Comparison of ENCODE assay signal across 32 cellular contexts in genomic region chr11:29075726-29076125, GRCh38.
DNase-seq lines count a peak whose midpoint lies in the region; ATAC-seq, FAIRE-seq and TF ChIP-seq lines count a peak whose summit lies in the region.
"Had no signal": no experiment of that assay in that cellular context is flagged by ENCODE, and none has a peak within 500 bp of the region (broad histone marks: within the 10 kb centered on the region; RNA-seq: fewer than 3 reads in every experiment).

No MANE protein-coding gene starts in this region.

- H2AK9ac ChIP-seq in IMR-90 (replicated peaks; ENCODE audit: low read depth, low read length, poor library complexity), result no peak overlapping the region

- H2BK120ac ChIP-seq in IMR-90 (ENCODE audit: low read depth, low read length), result no peak overlapping the region

- no peaks in the 10 kb centered on the region for H3K79me1 ChIP-seq in IMR-90 (ENCODE audit: low read depth in 1 of 2, low read length in 2 of 2)

- H3K9ac ChIP-seq in IMR-90 (ENCODE audit: low read depth, low read length) (no peak overlapping the region), kidney (ENCODE audit: low read length in 2 of 2) (no peak overlapping the region)
- H3K9ac ChIP-seq: BLaER1; BLaER1 treated with 17β-estradiol and CSF1 and Interleukin-3, amounts not matched to agents 10 nM and 100 nM had no signal

- no peak overlapping the region for H3K56ac ChIP-seq in IMR-90 (ENCODE audit: extremely low read depth, insufficient read depth, low read length)

- no peak overlapping the region for H4K8ac ChIP-seq in IMR-90 (ENCODE audit: low read depth in 2 of 2, low read length in 2 of 2)

- no peak for FAIRE-seq in kidney (lab: Jason Lieb, UNC)
- FAIRE-seq: A204.1, A549, D721Med had no signal

- no peak overlapping the region for H2BK15ac ChIP-seq in IMR-90 (ENCODE audit: low read depth, low read length)

- no peak overlapping the region for H2BK5ac ChIP-seq in IMR-90 (ENCODE audit: low read depth, low read length, poor library complexity, severe bottlenecking)

- TF ChIP-seq RAD21 in IMR-90 (IDR thresholded peaks at IDR 0.05; ENCODE audit: low read length), result no peak

- peak overlapping the region; percentile 28; the same call in 1 of the 2 replicates for H2AK5ac ChIP-seq in IMR-90 (ENCODE audit: low read depth, low read length)

- no peak overlapping the region for H3K23ac ChIP-seq in IMR-90 (ENCODE audit: low read depth, low read length)

- H4K5ac ChIP-seq in IMR-90 (ENCODE audit: low read depth, low read length), result no peak overlapping the region

- H4K20me1 ChIP-seq in IMR-90 (ENCODE audit: insufficient read depth, low read length), result no peaks in the 10 kb centered on the region
- H4K20me1 ChIP-seq: BLaER1; BLaER1 treated with 17β-estradiol and CSF1 and Interleukin-3, amounts not matched to agents 10 nM and 100 nM had no signal

- no TSS peak for BruUV-seq in IMR-90 (replicated peaks; lab: Mats Ljungman, UMichigan)

- H3K4ac ChIP-seq in IMR-90 (ENCODE audit: low read depth, low read length), result no peak overlapping the region

- no peak overlapping the region for H2AFZ ChIP-seq in IMR-90 (replicated peaks; ENCODE audit: low read length, poor library complexity)

- DNase-seq in IMR-90 (no peak), kidney (peak; percentile 27), spleen (peak; percentile 46), middle frontal gyrus (ENCODE audit: extremely low spot score, low spot score) (no peak)
- no peak for DNase-seq in activated CD8-positive, alpha-beta memory T cell treated with anti-CD3 and anti-CD28 coated beads, Interleukin-2, amount 50 U/mL, for 4 hours
- DNase-seq: 8988T; ACHN; AML-193; BE2C; C1 segment of cervical spinal cord; Caco-2; Calu3; CD4-positive, alpha-beta T cell; CD4-positive, CD25-positive, alpha-beta regulatory T cell; CD8-positive, alpha-beta memory T cell; CD8-positive, alpha-beta T cell; COR-L47; DMS 273 treated with DMSO at 0.1 percent for 48 hours; DMS153; DMS53; DMS79; DMS79 treated with DMSO at 0.1 percent for 48 hours; DND-41; EL had no signal

- H3K9me1 ChIP-seq in IMR-90 (ENCODE audit: insufficient read depth, low read length), result no peaks in the 10 kb centered on the region

- TF ChIP-seq CTCF in IMR-90 (conservative IDR thresholded peaks at IDR 0.05; ENCODE audit: low read depth, low read length) (no peak), kidney (IDR thresholded peaks at IDR 0.05; ENCODE audit: borderline replicate concordance, extremely low read depth, insufficient read depth) (no peak), spleen (IDR thresholded peaks at IDR 0.05 in 8 of 11, conservative IDR thresholded peaks at IDR 0.05 in 3 of 11) (no peak)

- no peak overlapping the region for H3K4me2 ChIP-seq in IMR-90 (ENCODE audit: low read depth, low read length)
- H3K4me2 ChIP-seq: A549; BLaER1; BLaER1 treated with 17β-estradiol and CSF1 and Interleukin-3, amounts not matched to agents 10 nM and 100 nM had no signal

- in situ Hi-C loops in IMR-90 (cut with MboI; ENCODE audit: low sequenced_read_pairs), result no loop called here

- no peak for ATAC-seq in IMR-90 (ENCODE audit: low read depth)
- no peak for ATAC-seq in GM18519 (IDR thresholded peaks at IDR 0.05; ENCODE audit: low FRiP score, unreplicated experiment)
- ATAC-seq: A549; CD8-positive, alpha-beta T cell had no signal

- no peak for TF ChIP-seq POLR2A in IMR-90 (IDR thresholded peaks at IDR 0.05; ENCODE audit: low read depth, low read length)
- no peak for TF ChIP-seq POLR2A in spleen (IDR thresholded peaks at IDR 0.05)

- CTCF ChIA-PET in IMR-90 (lab: Yijun Ruan, JAX), result interaction anchor here (1.1 kb wide), 1 partner anchor 11 kb away, joined by 3 read pairs; no protein-coding TSS in a partner anchor

- no CpG with 5 or more reads among the region's 2 CpGs for WGBS in IMR-90 (ENCODE audit: extremely low coverage in 2 of 2, insufficient read length in 1 of 2), 2 experiments
- 90 to 95% (median 92%) methylated on average over 2 of the region's 2 CpGs for WGBS in spleen, 5 donors

- no peak overlapping the region for H4K91ac ChIP-seq in IMR-90 (ENCODE audit: insufficient read depth, low read depth, low read length)

- H3K36me3 ChIP-seq in IMR-90 (ENCODE audit: control insufficient read depth, insufficient read depth, low read length) (no peaks in the 10 kb centered on the region), kidney (ENCODE audit: control insufficient read depth in 1 of 2, insufficient read depth in 2 of 2, low read length in 2 of 2) (no peaks in the 10 kb centered on the region), spleen (no peaks in the 10 kb centered on the region)
- H3K36me3 ChIP-seq: BE2C; BLaER1; BLaER1 treated with 17β-estradiol and CSF1 and Interleukin-3, amounts not matched to agents 10 nM and 100 nM had no signal

- H3K4me3 ChIP-seq in IMR-90 (ENCODE audit: insufficient read depth, low read depth, low read length) (no peak overlapping the region), kidney (ENCODE audit: low read length in 2 of 2) (no peak overlapping the region), spleen (no peak overlapping the region)
- H3K4me3 ChIP-seq: A549; BLaER1; BLaER1 treated with 17β-estradiol and CSF1 and Interleukin-3, amounts not matched to agents 10 nM and 100 nM had no signal

- no peak overlapping the region for H3K18ac ChIP-seq in IMR-90 (ENCODE audit: low read depth, low read length)

- intact Hi-C loops in IMR-90 (cut with micrococcal nuclease) (no loop called here), kidney (cut with DNase I) (no loop called here), spleen (cut with DNase I; ENCODE audit: low total_unique reads) (no loop called here)

- H3K9me3 ChIP-seq in IMR-90 (ENCODE audit: control insufficient read depth, insufficient read depth, low read length) (peaks cover 2% of the 10 kb centered on the region), kidney (ENCODE audit: control insufficient read depth in 1 of 2, low read length in 2 of 2) (no peaks in the 10 kb centered on the region), spleen (peaks cover 0 to 75% (median 52%) of the 10 kb centered on the region in 8 donors)
- H3K9me3 ChIP-seq: BE2C had no signal

- no peak overlapping the region for H3K14ac ChIP-seq in IMR-90 (replicated peaks; ENCODE audit: low read depth, low read length)

- dilution Hi-C loops in IMR-90 (cut with HindIII; ENCODE audit: low sequenced_read_pairs, unreplicated experiment), result no loop called here

- H3K27ac ChIP-seq in IMR-90 (ENCODE audit: insufficient read depth, low read length) (no peak overlapping the region), kidney (ENCODE audit: low read depth in 2 of 2, low read length in 2 of 2) (no peak overlapping the region), spleen (no peak overlapping the region)
- H3K27ac ChIP-seq: 22Rv1; A549; BLaER1; BLaER1 treated with 17β-estradiol and CSF1 and Interleukin-3, amounts not matched to agents 10 nM and 100 nM; C4-2B had no signal

- POLR2A ChIA-PET in IMR-90 (lab: Charles Lee; ENCODE audit: unreplicated experiment), result no interaction called here

- no peak overlapping the region for H2BK20ac ChIP-seq in IMR-90 (ENCODE audit: low read depth, low read length)

- H3K4me1 ChIP-seq in IMR-90 (ENCODE audit: control insufficient read depth, insufficient read depth, low read length) (no peaks in the 10 kb centered on the region), kidney (ENCODE audit: control insufficient read depth in 1 of 2, insufficient read depth in 1 of 2, low read depth in 1 of 2, low read length in 2 of 2) (no peaks in the 10 kb centered on the region), spleen (no peaks in the 10 kb centered on the region)
- H3K4me1 ChIP-seq: A549; BE2C; BLaER1; BLaER1 treated with 17β-estradiol and CSF1 and Interleukin-3, amounts not matched to agents 10 nM and 100 nM; Caco-2 had no signal

- no peaks in the 10 kb centered on the region for H3K27me3 ChIP-seq in IMR-90 (ENCODE audit: control insufficient read depth, insufficient read depth, low read length)
- H3K27me3 ChIP-seq in spleen (replicated peaks in 1 of 7), result no peaks in the 10 kb centered on the region
- H3K27me3 ChIP-seq: BE2C; BLaER1; BLaER1 treated with 17β-estradiol and CSF1 and Interleukin-3, amounts not matched to agents 10 nM and 100 nM had no signal

TF ChIP-seq in IMR-90, 13 proteins besides CTCF, POLR2A, EP300 and RAD21:
- no peak for TF ChIP-seq MXI1 (IDR thresholded peaks at IDR 0.05; ENCODE audit: borderline replicate concordance, low read depth, low read length)
- TF ChIP-seq MAZ (IDR thresholded peaks at IDR 0.05; ENCODE audit: borderline replicate concordance, low read depth, low read length), result no peak
- no peak for TF ChIP-seq FOS (IDR thresholded peaks at IDR 0.05; ENCODE audit: low read depth, low read length)
- TF ChIP-seq NFE2L2 (IDR thresholded peaks at IDR 0.05; ENCODE audit: low read depth, low read length), result no peak
- TF ChIP-seq, protein P1, sequence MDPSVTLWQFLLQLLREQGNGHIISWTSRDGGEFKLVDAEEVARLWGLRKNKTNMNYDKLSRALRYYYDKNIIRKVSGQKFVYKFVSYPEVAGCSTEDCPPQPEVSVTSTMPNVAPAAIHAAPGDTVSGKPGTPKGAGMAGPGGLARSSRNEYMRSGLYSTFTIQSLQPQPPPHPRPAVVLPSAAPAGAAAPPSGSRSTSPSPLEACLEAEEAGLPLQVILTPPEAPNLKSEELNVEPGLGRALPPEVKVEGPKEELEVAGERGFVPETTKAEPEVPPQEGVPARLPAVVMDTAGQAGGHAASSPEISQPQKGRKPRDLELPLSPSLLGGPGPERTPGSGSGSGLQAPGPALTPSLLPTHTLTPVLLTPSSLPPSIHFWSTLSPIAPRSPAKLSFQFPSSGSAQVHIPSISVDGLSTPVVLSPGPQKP (IDR thresholded peaks at IDR 0.05; ENCODE audit: borderline replicate concordance, low read depth, low read length), result no peak
- TF ChIP-seq, protein P2, sequence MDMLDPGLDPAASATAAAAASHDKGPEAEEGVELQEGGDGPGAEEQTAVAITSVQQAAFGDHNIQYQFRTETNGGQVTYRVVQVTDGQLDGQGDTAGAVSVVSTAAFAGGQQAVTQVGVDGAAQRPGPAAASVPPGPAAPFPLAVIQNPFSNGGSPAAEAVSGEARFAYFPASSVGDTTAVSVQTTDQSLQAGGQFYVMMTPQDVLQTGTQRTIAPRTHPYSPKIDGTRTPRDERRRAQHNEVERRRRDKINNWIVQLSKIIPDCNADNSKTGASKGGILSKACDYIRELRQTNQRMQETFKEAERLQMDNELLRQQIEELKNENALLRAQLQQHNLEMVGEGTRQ (IDR thresholded peaks at IDR 0.05; ENCODE audit: low read depth, low read length), result no peak
- TF ChIP-seq MAFK (IDR thresholded peaks at IDR 0.05; ENCODE audit: low read depth, low read length), result no peak
- no peak for TF ChIP-seq BHLHE40 (IDR thresholded peaks at IDR 0.05; ENCODE audit: low read depth, low read length)
- TF ChIP-seq RFX5 (IDR thresholded peaks at IDR 0.05; ENCODE audit: low read depth, low read length), result no peak
- no peak for TF ChIP-seq CEBPB (IDR thresholded peaks at IDR 0.05; ENCODE audit: low read depth, low read length)
- TF ChIP-seq CHD1 (IDR thresholded peaks at IDR 0.05; ENCODE audit: low read depth, low read length), result no peak
- TF ChIP-seq RCOR1 (IDR thresholded peaks at IDR 0.05; ENCODE audit: insufficient replicate concordance, low read length), result no peak
- no peak for TF ChIP-seq SMC3 (IDR thresholded peaks at IDR 0.05; ENCODE audit: low read depth, low read length)
TF ChIP-seq in IMR-90: peak in this region for 0.

Comparison
In these comparisons a context has a peak if more than half of its experiments do, and no peak if none do; other contexts are left out.
1. DNase-seq: peak in kidney (single experiment) and spleen (single experiment); none in IMR-90 (single experiment), middle frontal gyrus (single experiment) and activated CD8-positive, alpha-beta memory T cell treated with anti-CD3 and anti-CD28 coated beads, Interleukin-2, amount 50 U/mL, for 4 hours (single experiment).